Comparison of ENCODE assay signal across 28 cellular contexts in the genomic region with DNA sequence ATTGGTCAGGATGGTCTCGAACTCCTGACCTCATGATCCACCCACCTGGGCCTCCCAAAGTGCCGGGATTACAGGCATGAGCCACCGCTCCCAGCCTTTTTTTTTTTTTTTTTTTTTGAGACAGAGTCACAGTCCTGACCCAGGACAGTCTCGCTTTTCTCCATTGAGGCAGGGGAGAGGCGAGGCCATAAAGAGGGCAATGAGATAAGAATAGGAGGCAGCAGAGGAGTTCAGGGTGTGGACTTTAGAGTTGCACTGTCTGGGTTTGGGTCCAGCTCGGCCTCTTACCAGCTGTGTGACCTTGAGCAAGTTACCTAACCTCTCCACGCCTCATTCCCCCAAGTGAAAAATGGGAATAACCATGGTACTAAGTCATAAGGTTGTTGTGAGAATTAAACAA.
"Had no signal": no experiment of that assay in that cellular context is flagged by ENCODE, and none has a peak within 500 bp of the region (broad histone marks: within the 10 kb centered on the region; RNA-seq: fewer than 3 reads in every experiment).

No MANE protein-coding gene starts in this region.

- ATAC-seq: activated CD4-positive, CD25-positive, alpha-beta regulatory T cell treated with anti-CD3 and anti-CD28 coated beads, Interleukin-2, amount 50 U/mL, for 24 hours; activated CD8-positive, alpha-beta T cell treated with anti-CD3 and anti-CD28 coated beads for 36 hours; activated naive CD8-positive, alpha-beta T cell treated with anti-CD3 and anti-CD28 coated beads, Interleukin-2, amount 50 U/mL, for 24 hours; activated T-cell treated with anti-CD3 and anti-CD28 coated beads, Interleukin-2, amount 50 U/mL, for 4 hours; body of pancreas; gastroesophageal sphincter; T-helper 17 cell had no signal

- H3K4me3 ChIP-seq: adrenal gland, body of pancreas, esophagus squamous epithelium, gastroesophageal sphincter had no signal

- H3K27ac ChIP-seq: adrenal gland, body of pancreas, epithelial cell of prostate, esophagus squamous epithelium, gastroesophageal sphincter, WERI-Rb-1 had no signal

- H3K4me1 ChIP-seq: body of pancreas had no signal

- H3K27me3 ChIP-seq: adrenal gland, body of pancreas, esophagus squamous epithelium, gastroesophageal sphincter had no signal

- H3K9me3 ChIP-seq: adrenal gland, body of pancreas, esophagus squamous epithelium, gastroesophageal sphincter had no signal

- DNase-seq: activated B cell treated with CpG ODN at 0.5 μM for 24 hours; activated CD4-positive, alpha-beta T cell treated with anti-CD3 and anti-CD28 coated beads for 48 hours; activated CD4-positive, alpha-beta T cell treated with anti-CD3 and anti-CD28 coated beads, Interleukin-2, amount 50 U/mL, for 1 hour; activated CD4-positive, alpha-beta T cell treated with anti-CD3 and anti-CD28 coated beads, Interleukin-2, amount 50 U/mL, for 48 hours; activated CD8-positive, alpha-beta memory T cell treated with anti-CD3 and anti-CD28 coated beads for 24 hours; activated CD8-positive, alpha-beta T cell treated with anti-CD3 and anti-CD28 coated beads for 36 hours; activated effector memory CD4-positive, alpha-beta T cell treated with anti-CD3 and anti-CD28 coated beads, Interleukin-2, amount 50 U/mL, for 16 hours; activated naive CD4-positive, alpha-beta T cell treated with anti-CD3 and anti-CD28 coated beads for 36 hours; activated naive CD8-positive, alpha-beta T cell treated with anti-CD3 and anti-CD28 coated beads for 36 hours; activated naive CD8-positive, alpha-beta T cell treated with anti-CD3 and anti-CD28 coated beads, Interleukin-2, amount 50 U/mL, for 24 hours; activated T-cell treated with anti-CD3 and anti-CD28 coated beads, Interleukin-2, amount 50 U/mL, for 4 hours; adrenal gland; amygdala; aorta; body of pancreas; caudate nucleus; effector CD8-positive, alpha-beta T cell; esophagus squamous epithelium; foreskin melanocyte; T-helper 1 cell; T-helper 17 cell; T1000; WERI-Rb-1 had no signal

- FAIRE-seq: endometrium, endothelial cell of umbilical vein had no signal

- H3K36me3 ChIP-seq: adrenal gland, esophagus squamous epithelium, gastroesophageal sphincter, WERI-Rb-1 had no signal
